8 cellular contexts compared by ENCODE assay signal in the genomic region with DNA sequence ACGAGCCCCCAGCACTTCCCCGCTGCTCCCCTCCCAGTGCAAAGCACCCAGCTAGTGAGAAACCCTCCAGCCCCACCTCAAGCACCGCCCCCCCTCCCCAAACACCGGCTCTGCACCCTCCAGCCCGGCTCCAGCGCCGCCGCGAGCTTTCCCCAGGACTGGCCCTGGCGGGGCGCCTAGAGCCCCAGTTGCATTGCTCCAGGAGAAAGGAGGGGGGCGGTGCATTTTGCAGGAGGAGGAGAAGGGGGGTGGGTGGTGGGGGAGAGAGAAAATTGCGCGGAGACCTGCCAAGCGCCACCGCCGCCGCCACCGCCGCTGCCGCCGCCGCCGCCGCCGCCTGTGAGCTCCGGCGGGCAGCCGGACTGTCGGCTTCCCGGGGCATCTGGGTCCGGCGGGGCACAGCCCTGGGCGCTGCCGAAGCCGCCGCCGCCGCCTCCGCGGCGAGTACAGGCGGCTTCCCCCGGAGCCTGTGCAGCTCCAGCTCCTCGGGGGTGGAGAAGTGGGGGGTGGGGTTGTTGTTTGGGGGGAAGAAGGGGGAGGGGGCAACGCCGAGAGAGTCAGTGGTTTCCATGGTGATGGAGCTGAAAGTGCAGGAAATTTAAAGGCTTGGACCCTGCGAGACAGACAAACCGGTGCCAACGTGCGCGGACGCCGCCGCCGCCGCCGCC. TPM values are rescaled to one million over a fixed set of nuclear protein-coding genes. Genes with fewer than 3 reads are reported as not detected.
DNase-seq lines count a peak whose midpoint lies in the region; ATAC-seq and TF ChIP-seq lines count a peak whose summit lies in the region.

Gene NOG, plus strand, starts transcription at position 627 of the 668 bp plus-strand sequence. CDS start 525 bp downstream, outside the sequence.

- H3K27ac ChIP-seq in dorsolateral prefrontal cortex (peak within 1 kb of the TSS in 44 of 59 donors; percentile 0 to 75 (median 52)), liver (ENCODE audit: low read depth in 1 of 2, low read length in 2 of 2) (peak within 1 kb of the TSS in 1 of 2 donors; percentile 30)

- H3K4me3 ChIP-seq in GM06990 (replicated peaks; ENCODE audit: low read depth, low read length) (peak within 1 kb of the TSS; percentile 16; the same call in 1 of the 2 replicates), dorsolateral prefrontal cortex (peak within 1 kb of the TSS; percentile 40 to 74 (median 60)), liver (ENCODE audit: low read depth in 1 of 3, low read length in 3 of 3) (peak within 1 kb of the TSS in 2 of 3 donors; percentile 56 to 57)

- intact Hi-C loops in dorsolateral prefrontal cortex (cut with DNase I) = loop anchor here (2.0 to 5.0 kb wide), 4 partner anchors 86 to 188 kb away; no protein-coding TSS in a partner anchor

- no peaks in the 10 kb centered on the region for H3K36me3 ChIP-seq in GM06990 (ENCODE audit: control insufficient read depth, insufficient read depth, low read length)
- H3K36me3 ChIP-seq in liver (ENCODE audit: control insufficient read depth in 4 of 4, insufficient read depth in 3 of 4, low read depth in 1 of 4, low read length in 3 of 4) = no peaks in the 10 kb centered on the region

- 1% methylated on average over 58 of the region's 58 CpGs for WGBS in liver

- H3K4me1 ChIP-seq in liver (ENCODE audit: control insufficient read depth in 4 of 4, insufficient read depth in 4 of 4, low read length in 3 of 4) = peaks cover 16 to 45% (median 30%) of the 10 kb centered on the region in 4 donors

- H3K9me3 ChIP-seq in liver (ENCODE audit: control insufficient read depth in 4 of 4, low read length in 3 of 4) = no peaks in the 10 kb centered on the region

- DNase-seq in GM06990 (ENCODE audit: extremely low read depth, insufficient read length) = no peak
- DNase-seq in NCI-H1092 (lab: John Stamatoyannopoulos, UW) = peak; percentile 47
- peak in 3 of 4 experiments; percentile 23 to 29 (median 29) for DNase-seq in activated CD4-positive, CD25-positive, alpha-beta regulatory T cell (lab: John Stamatoyannopoulos, UW)
- DNase-seq in dorsolateral prefrontal cortex = peak in 5 of 10 donors; percentile 31 to 51 (median 43)
- peak; percentile 47 for DNase-seq in stimulated activated CD8-positive, alpha-beta memory T cell treated with anti-CD3 and anti-CD28 coated beads, Interleukin-4, amount 100 ng/mL, for 48 hours
- no peak for DNase-seq in MV-4-11 (lab: John Stamatoyannopoulos, UW)

- no peaks in the 10 kb centered on the region; the same call in none of the 2 replicates for H3K27me3 ChIP-seq in GM06990 (replicated peaks; ENCODE audit: control insufficient read depth, insufficient read depth, low read length)
- H3K27me3 ChIP-seq in dorsolateral prefrontal cortex = peaks cover 0 to 62% (median 28%) of the 10 kb centered on the region in 45 donors
- H3K27me3 ChIP-seq in liver (ENCODE audit: control insufficient read depth in 4 of 4, insufficient read depth in 4 of 4, low read length in 3 of 4) = peaks cover 0 to 27% (median 5%) of the 10 kb centered on the region in 4 donors

- H3K9ac ChIP-seq in liver (ENCODE audit: low read depth in 1 of 2, low read length in 2 of 2) = no peak within 1 kb of the TSS

- no peak for TF ChIP-seq RAD21 in liver (IDR thresholded peaks at IDR 0.05)

- ATAC-seq in GM19455 (IDR thresholded peaks at IDR 0.05; ENCODE audit: unreplicated experiment) = no peak

- TF ChIP-seq CTCF in GM06990 (IDR thresholded peaks at IDR 0.05; ENCODE audit: insufficient read depth, low read length, poor library complexity, severe bottlenecking) (no peak), dorsolateral prefrontal cortex (IDR thresholded peaks at IDR 0.05 in 54 of 56, conservative IDR thresholded peaks at IDR 0.05 in 2 of 56; ENCODE audit: low read depth in 1 of 56, partially characterized antibody in 56 of 56) (peak in 4 of 56 donors; percentile 2 to 8 (median 4)), liver (IDR thresholded peaks at IDR 0.05; ENCODE audit: low read depth, low read length, missing input control) (no peak)

TF ChIP-seq in liver, 16 proteins besides CTCF, POLR2A, EP300 and RAD21:
- no peak for TF ChIP-seq SP1 (IDR thresholded peaks at IDR 0.05)
- TF ChIP-seq, protein P1, sequence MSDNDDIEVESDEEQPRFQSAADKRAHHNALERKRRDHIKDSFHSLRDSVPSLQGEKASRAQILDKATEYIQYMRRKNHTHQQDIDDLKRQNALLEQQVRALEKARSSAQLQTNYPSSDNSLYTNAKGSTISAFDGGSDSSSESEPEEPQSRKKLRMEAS (IDR thresholded peaks at IDR 0.05) = no peak
- no peak for TF ChIP-seq REST (IDR thresholded peaks at IDR 0.05)
- TF ChIP-seq HNF4G (IDR thresholded peaks at IDR 0.05) = no peak
- TF ChIP-seq EGR1 (IDR thresholded peaks at IDR 0.05; ENCODE audit: low read depth in 2 of 2) = no peak
- no peak for TF ChIP-seq FOXA1 (IDR thresholded peaks at IDR 0.05)
- TF ChIP-seq HNF4A (conservative IDR thresholded peaks at IDR 0.05) = no peak
- TF ChIP-seq TAF1 (conservative IDR thresholded peaks at IDR 0.05) = no peak
- no peak for TF ChIP-seq ZBTB33 (IDR thresholded peaks at IDR 0.05)
- TF ChIP-seq RXRA (IDR thresholded peaks at IDR 0.05) = no peak
- TF ChIP-seq JUND (IDR thresholded peaks at IDR 0.05) = no peak
- TF ChIP-seq ATF3 (IDR thresholded peaks at IDR 0.05) = no peak
- no peak for TF ChIP-seq GABPA (IDR thresholded peaks at IDR 0.05 in 1 of 2, conservative IDR thresholded peaks at IDR 0.05 in 1 of 2)
- TF ChIP-seq FOXA2 (IDR thresholded peaks at IDR 0.05) = no peak

RNA-seq across cellular contexts. Expression of gene NOG, which starts in this region (rescaled TPM):
- total RNA-seq in dorsolateral prefrontal cortex (1 to 10 TPM in 119 of 120 experiments, under 1 TPM in 1; 0.53 to 7.5 (median 2.8) TPM), liver (under 1 TPM in 1 of 2 donors, not detected in 1; 0.37 TPM)
- polyA plus RNA-seq in liver = not detected

Comparison
In these comparisons a context has a peak if more than half of its experiments do, and no peak if none do; other contexts are left out.
1. DNase-seq: peak in NCI-H1092 (single experiment), activated CD4-positive, CD25-positive, alpha-beta regulatory T cell (3 of 4) and stimulated activated CD8-positive, alpha-beta memory T cell treated with anti-CD3 and anti-CD28 coated beads, Interleukin-4, amount 100 ng/mL, for 48 hours (single experiment); none in GM06990 (single experiment) and MV-4-11 (single experiment).
2. Peak in every context shown above with its lines, with median percentiles within 50 percentile points of each other: H3K4me3 ChIP-seq.